In the genomic region with DNA sequence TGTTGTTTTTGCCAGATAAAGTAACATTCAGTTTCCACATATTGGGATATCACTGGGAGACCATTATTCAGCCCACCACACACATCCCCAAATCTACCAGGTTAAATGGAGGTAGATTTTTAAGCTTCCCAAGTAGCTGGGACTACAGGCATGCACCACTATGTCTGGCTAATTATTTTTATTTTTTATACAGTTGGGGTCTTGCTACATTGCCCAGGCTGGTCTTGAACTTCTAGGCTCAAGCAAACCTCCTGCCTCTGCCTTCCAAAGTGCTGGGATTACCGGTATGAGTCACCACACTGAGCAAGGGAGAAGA, we compare ENCODE assay signal across 9 cellular contexts.
DNase-seq lines count a peak whose midpoint lies in the region; ATAC-seq, FAIRE-seq and TF ChIP-seq lines count a peak whose summit lies in the region.
"Had no signal": no experiment of that assay in that cellular context is flagged by ENCODE, and none has a peak within 500 bp of the region (broad histone marks: within the 10 kb centered on the region; RNA-seq: fewer than 3 reads in every experiment).

No MANE protein-coding gene starts in this region.

- no peaks in the 10 kb centered on the region for H3K9me3 Mint-ChIP-seq in T-helper 2 cell treated with Interferon-gamma antibody and Interleukin-4, amounts not matched to agents 5 μg/mL and 100 μg/mL, for 36 hours
- H3K9me3 Mint-ChIP-seq in activated naive CD4-positive, alpha-beta T cell treated with anti-CD3 and anti-CD28 coated beads, Interleukin-2, amount 50 U/mL, for 72 hours = peaks cover 0 to 7% of the 10 kb centered on the region in 2 donors

- H3K4me1 Mint-ChIP-seq in T-helper 2 cell treated with Interferon-gamma antibody and Interleukin-4, amounts not matched to agents 5 μg/mL and 100 μg/mL, for 36 hours (ENCODE audit: low read depth) = peaks cover 32% of the 10 kb centered on the region

- H3K9me3 ChIP-seq in stomach smooth muscle (ENCODE audit: control insufficient read depth in 2 of 2, low read length in 2 of 2) = no peaks in the 10 kb centered on the region

- peaks cover 11% of the 10 kb centered on the region for H3K4me1 ChIP-seq in stomach smooth muscle (ENCODE audit: control insufficient read depth, insufficient read depth, low read length)

- no peak for ATAC-seq in activated naive CD4-positive, alpha-beta T cell treated with anti-CD3 and anti-CD28 coated beads, Interleukin-2, amount 50 U/mL, for 72 hours
- ATAC-seq in HG03378 (IDR thresholded peaks at IDR 0.05; ENCODE audit: unreplicated experiment) = no peak

- H3K27ac ChIP-seq in layer of hippocampus (ENCODE audit: low read depth, low read length) = peak overlapping the region; percentile 87
- H3K27ac ChIP-seq in stomach smooth muscle (ENCODE audit: low read length) = peak overlapping the region; percentile 82

- no peak overlapping the region for H3K4me3 ChIP-seq in stomach smooth muscle (ENCODE audit: low read length in 2 of 2)

- no peak for DNase-seq in T-helper 2 cell treated with Interferon-gamma antibody and Interleukin-4, amounts not matched to agents 5 μg/mL and 100 μg/mL, for 36 hours (ENCODE audit: low spot score)
- DNase-seq in T-helper 2 cell (no peak), D721Med (ENCODE audit: insufficient read length, low spot score) (no peak)
- DNase-seq in activated naive CD4-positive, alpha-beta T cell treated with anti-CD3 and anti-CD28 coated beads, Interleukin-2, amount 50 U/mL, for 72 hours (ENCODE audit: low spot score in 2 of 2) = no peak
- DNase-seq in effector CD4-positive, alpha-beta T cell = no peak

- H3K27me3 Mint-ChIP-seq in T-helper 2 cell treated with Interferon-gamma antibody and Interleukin-4, amounts not matched to agents 5 μg/mL and 100 μg/mL, for 36 hours (ENCODE audit: low read depth) = no peaks in the 10 kb centered on the region

- peak overlapping the region; percentile 2 for H3K4me3 Mint-ChIP-seq in T-helper 2 cell treated with Interferon-gamma antibody and Interleukin-4, amounts not matched to agents 5 μg/mL and 100 μg/mL, for 36 hours

- no peaks in the 10 kb centered on the region for H3K27me3 ChIP-seq in layer of hippocampus (ENCODE audit: control insufficient read depth, insufficient read depth, low read length)
- H3K27me3 ChIP-seq in stomach smooth muscle (ENCODE audit: control insufficient read depth in 1 of 2, insufficient read depth in 2 of 2, low read length in 2 of 2) = no peaks in the 10 kb centered on the region

- peak overlapping the region; percentile 80 for H3K27ac Mint-ChIP-seq in T-helper 2 cell treated with Interferon-gamma antibody and Interleukin-4, amounts not matched to agents 5 μg/mL and 100 μg/mL, for 36 hours
- peak overlapping the region; percentile 63 to 87 for H3K27ac Mint-ChIP-seq in activated naive CD4-positive, alpha-beta T cell treated with anti-CD3 and anti-CD28 coated beads, Interleukin-2, amount 50 U/mL, for 72 hours

- peaks cover 8% of the 10 kb centered on the region for H3K36me3 Mint-ChIP-seq in T-helper 2 cell treated with Interferon-gamma antibody and Interleukin-4, amounts not matched to agents 5 μg/mL and 100 μg/mL, for 36 hours (ENCODE audit: low read depth)
- peaks cover 7 to 29% of the 10 kb centered on the region in 2 donors for H3K36me3 Mint-ChIP-seq in activated naive CD4-positive, alpha-beta T cell treated with anti-CD3 and anti-CD28 coated beads, Interleukin-2, amount 50 U/mL, for 72 hours

- no peak for TF ChIP-seq CTCF in D721Med (IDR thresholded peaks at IDR 0.05; ENCODE audit: insufficient read depth, missing control alignments)

- no peak for FAIRE-seq in D721Med (lab: Jason Lieb, UNC)
- FAIRE-seq: A204.1 had no signal

- H3K36me3 ChIP-seq in stomach smooth muscle (ENCODE audit: control insufficient read depth in 2 of 2, insufficient read depth in 2 of 2, low read length in 2 of 2) = no peaks in the 10 kb centered on the region

- peak overlapping the region in 1 of 2 donors; percentile 32 for H3K9ac ChIP-seq in stomach smooth muscle (ENCODE audit: low read length in 2 of 2)
